In genomic region chr10:74589226-74589673, GRCh38 we compare ENCODE assay signal across 8 cellular contexts.
DNase-seq lines count a peak whose midpoint lies in the region; ATAC-seq and TF ChIP-seq lines count a peak whose summit lies in the region.

No MANE protein-coding gene starts in this region.

- H3K9me3 Mint-ChIP-seq in HFFc6, result no peaks in the 10 kb centered on the region
- no peaks in the 10 kb centered on the region for H3K9me3 Mint-ChIP-seq in naive B cell

- no peak overlapping the region for H3K27ac ChIP-seq in epithelial cell of prostate

- H3K4me1 Mint-ChIP-seq in HFFc6 (ENCODE audit: low read depth), result peaks cover 52% of the 10 kb centered on the region
- peaks cover 28 to 43% (median 43%) of the 10 kb centered on the region in 3 donors for H3K4me1 Mint-ChIP-seq in naive B cell

- DNase-seq in AG08395 (ENCODE audit: low spot score) (peak; percentile 92), HFFc6 (peak; percentile 95), NCI-H524 treated with DMSO at 0.1 percent for 48 hours (lab: John Stamatoyannopoulos, UW) (peak; percentile 48), activated T-cell treated with anti-CD3 and anti-CD28 coated beads for 24 hours (ENCODE audit: low read depth) (peak; percentile 77), epithelial cell of prostate (ENCODE audit: low read depth, low spot score) (peak; percentile 8), naive B cell (peak; percentile 73)
- DNase-seq in stimulated activated CD8-positive, alpha-beta memory T cell treated with anti-CD3 and anti-CD28 coated beads, Interleukin-7, amount 100 ng/mL, for 48 hours (ENCODE audit: extremely low read depth in 1 of 2, low read depth in 1 of 2), result peak; percentile 33 to 76

- H3K27ac Mint-ChIP-seq in HFFc6 (peak overlapping the region; percentile 86), naive B cell (peak overlapping the region; percentile 53 to 93 (median 88))

- peak; percentile 84 to 88 for ATAC-seq in naive B cell (ENCODE audit: low read depth in 2 of 2)
- no peak for ATAC-seq in GM18517 (IDR thresholded peaks at IDR 0.05; ENCODE audit: unreplicated experiment)

- no peaks in the 10 kb centered on the region for H3K27me3 Mint-ChIP-seq in HFFc6 (ENCODE audit: insufficient read depth)
- H3K27me3 Mint-ChIP-seq in naive B cell, result no peaks in the 10 kb centered on the region

- no peak for TF ChIP-seq CTCF in HFFc6 (IDR thresholded peaks at IDR 0.05)

- H3K36me3 Mint-ChIP-seq in HFFc6 (ENCODE audit: low read depth), result peaks cover 4% of the 10 kb centered on the region; the same call in 1 of the 2 replicates
- H3K36me3 Mint-ChIP-seq in naive B cell, result no peaks in the 10 kb centered on the region

- H3K4me3 Mint-ChIP-seq in HFFc6, result no peak overlapping the region; the same call in 1 of the 2 replicates
- H3K4me3 Mint-ChIP-seq in naive B cell, result peak overlapping the region in 1 of 8 donors; percentile 68

Comparison
In these comparisons a context has a peak if more than half of its experiments do, and no peak if none do; other contexts are left out.
1. DNase-seq: peak in every context shown above with its lines; median percentile 95 in HFFc6; 92 in AG08395; 77 in activated T-cell treated with anti-CD3 and anti-CD28 coated beads for 24 hours; 73 in naive B cell; 54 in stimulated activated CD8-positive, alpha-beta memory T cell treated with anti-CD3 and anti-CD28 coated beads, Interleukin-7, amount 100 ng/mL, for 48 hours; 48 in NCI-H524 treated with DMSO at 0.1 percent for 48 hours; 8 in epithelial cell of prostate.